ENCODE assay signal across 10 cellular contexts in genomic region chr2:64914735-64915509, GRCh38.
DNase-seq lines count a peak whose midpoint lies in the region; ATAC-seq and TF ChIP-seq lines count a peak whose summit lies in the region.
"Had no signal": no experiment of that assay in that cellular context is flagged by ENCODE, and none has a peak within 500 bp of the region (broad histone marks: within the 10 kb centered on the region; RNA-seq: fewer than 3 reads in every experiment).

No MANE protein-coding gene starts in this region.

- H3K4me3 Mint-ChIP-seq in nephron (peak overlapping the region in 1 of 3 experiments; percentile 14), progenitor cell of endocrine pancreas (ENCODE audit: low read depth) (no peak overlapping the region)

- DNase-seq in NB4 (ENCODE audit: low read depth) (peak; percentile 86), smooth muscle cell (lab: John Stamatoyannopoulos, UW; ENCODE audit: unreplicated experiment) (no peak), dedifferentiated amniotic fluid mesenchymal stem cell (ENCODE audit: extremely low spot score) (no peak), progenitor cell of endocrine pancreas (ENCODE audit: low spot score, unreplicated experiment) (no peak), ureter (ENCODE audit: low spot score) (no peak)
- DNase-seq: NCI-H446 had no signal

- ATAC-seq in GM18909 (IDR thresholded peaks at IDR 0.05; ENCODE audit: poor library complexity, unreplicated experiment) = peak; percentile 56
- ATAC-seq in HG02678 (IDR thresholded peaks at IDR 0.05; ENCODE audit: unreplicated experiment) = peak; percentile 60

- no peaks in the 10 kb centered on the region for H3K9me3 ChIP-seq in smooth muscle cell (replicated peaks; ENCODE audit: low read depth)

- no peak for TF ChIP-seq CTCF in NB4 (IDR thresholded peaks at IDR 0.05; ENCODE audit: low read depth, low read length)
- TF ChIP-seq CTCF in nephron (IDR thresholded peaks at IDR 0.05; ENCODE audit: unreplicated experiment in 3 of 3) = no peak
- no peak for TF ChIP-seq CTCF in smooth muscle cell (IDR thresholded peaks at IDR 0.05; ENCODE audit: borderline replicate concordance, insufficient read depth, poor library complexity, severe bottlenecking)
- no peak for TF ChIP-seq CTCF in progenitor cell of endocrine pancreas (IDR thresholded peaks at IDR 0.05; ENCODE audit: unreplicated experiment)

- H3K4me3 ChIP-seq in NB4 (ENCODE audit: low read depth, low read length) (no peak overlapping the region), smooth muscle cell (no peak overlapping the region)

- no peaks in the 10 kb centered on the region for H3K27me3 Mint-ChIP-seq in nephron (ENCODE audit: low read depth)
- H3K27me3 Mint-ChIP-seq in progenitor cell of endocrine pancreas = no peaks in the 10 kb centered on the region

- peak overlapping the region; percentile 73 to 87 (median 77) for H3K27ac Mint-ChIP-seq in nephron
- no peak overlapping the region for H3K27ac Mint-ChIP-seq in progenitor cell of endocrine pancreas

- H3K9ac ChIP-seq in smooth muscle cell (ENCODE audit: low read depth) = no peak overlapping the region
- H3K9ac ChIP-seq: parathyroid adenoma had no signal

- H3K79me2 ChIP-seq in smooth muscle cell (ENCODE audit: low read depth) = no peaks in the 10 kb centered on the region
- H3K79me2 ChIP-seq: parathyroid adenoma had no signal

- H3K4me1 Mint-ChIP-seq in nephron (peaks cover 16% of the 10 kb centered on the region), progenitor cell of endocrine pancreas (ENCODE audit: low read depth) (peaks cover 1% of the 10 kb centered on the region)

- H4K20me1 ChIP-seq in smooth muscle cell (ENCODE audit: low read depth) = no peaks in the 10 kb centered on the region

- H3K36me3 Mint-ChIP-seq in nephron (ENCODE audit: low read depth) (no peaks in the 10 kb centered on the region), progenitor cell of endocrine pancreas (ENCODE audit: insufficient read depth) (no peaks in the 10 kb centered on the region)

- TF ChIP-seq POLR2A in NB4 (IDR thresholded peaks at IDR 0.05; ENCODE audit: extremely low read depth, insufficient read length) = no peak

- no peaks in the 10 kb centered on the region for H3K9me3 Mint-ChIP-seq in nephron
- no peaks in the 10 kb centered on the region for H3K9me3 Mint-ChIP-seq in progenitor cell of endocrine pancreas (ENCODE audit: low read depth)

- no peak overlapping the region for H3K4me2 ChIP-seq in smooth muscle cell

- H3K27ac ChIP-seq in smooth muscle cell (ENCODE audit: low read depth) = no peak overlapping the region
- H3K27ac ChIP-seq: parathyroid adenoma had no signal

- H2AFZ ChIP-seq in smooth muscle cell (ENCODE audit: low read depth) = no peak overlapping the region
- H2AFZ ChIP-seq: parathyroid adenoma had no signal

- 80% methylated on average over 7 of the region's 7 CpGs for WGBS in smooth muscle cell (ENCODE audit: low lambda C conversion rate)

- no peaks in the 10 kb centered on the region for H3F3A ChIP-seq in smooth muscle cell (ENCODE audit: low read depth)

- no peaks in the 10 kb centered on the region for H3K36me3 ChIP-seq in smooth muscle cell (ENCODE audit: low read depth)

- no peaks in the 10 kb centered on the region for H3K27me3 ChIP-seq in smooth muscle cell (ENCODE audit: low read depth)

- no peaks in the 10 kb centered on the region for H3K4me1 ChIP-seq in smooth muscle cell (ENCODE audit: low read depth)
- H3K4me1 ChIP-seq: parathyroid adenoma had no signal
